ENCODE assay signal across 1 cellular context in genomic region chr20:62953839-62954703, GRCh38.
TF ChIP-seq lines count a peak whose summit lies in the region.

No MANE protein-coding gene starts in this region.

TF ChIP-seq in K562, 482 proteins besides CTCF, POLR2A, EP300 and RAD21 (continued from another document):
- TF ChIP-seq ZNF280B (CRISPR knock-in tag; IDR thresholded peaks at IDR 0.05): no peak
- TF ChIP-seq SPI1 (IDR thresholded peaks at IDR 0.05; ENCODE audit: borderline replicate concordance, low read depth, low read length): peak; percentile 80
- 0 out of 2 replicates have a peak, but pooled peaks have one; percentile 24 for TF ChIP-seq L3MBTL2 (IDR thresholded peaks at IDR 0.05)
- TF ChIP-seq ZNF212 (CRISPR knock-in tag; IDR thresholded peaks at IDR 0.05): no peak
